ENCODE assay signal across 19 cellular contexts in the genomic region with DNA sequence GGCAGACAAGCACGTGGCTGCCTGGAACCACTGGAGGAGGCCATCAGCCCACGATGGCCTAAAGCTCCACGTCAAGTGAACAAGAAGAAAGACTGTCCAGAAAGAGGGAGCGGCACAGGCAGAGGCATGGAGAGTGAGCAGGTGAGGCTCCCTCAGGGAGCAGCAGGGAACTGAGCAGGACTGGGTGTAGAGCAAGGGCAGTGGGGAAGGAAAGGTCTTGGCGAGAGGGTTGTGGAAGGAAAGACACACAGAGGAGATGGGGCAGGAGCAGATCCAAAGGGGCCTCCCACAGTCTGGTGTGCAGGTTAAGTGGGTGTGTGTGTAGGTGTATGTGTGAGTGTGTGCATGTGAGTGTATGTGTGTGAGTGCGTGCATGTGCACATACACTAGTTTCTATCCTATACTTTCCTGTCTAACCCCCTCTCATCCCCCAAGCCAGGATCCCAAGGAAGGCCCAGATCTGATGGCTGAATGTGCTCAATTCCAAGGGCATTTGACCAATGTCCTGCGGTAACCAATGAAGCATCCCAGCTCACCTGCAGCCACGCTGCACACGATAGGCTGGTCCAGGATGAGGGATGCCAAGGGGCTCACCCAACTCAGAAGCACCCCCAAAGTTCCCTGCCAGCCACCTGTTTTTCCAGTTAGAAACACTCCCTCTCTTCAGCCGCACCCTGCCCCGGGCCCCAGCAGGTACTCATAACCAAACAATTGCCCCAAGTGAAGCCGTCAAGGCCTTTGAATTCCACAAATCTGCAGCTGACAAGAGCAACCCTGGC.
"Had no signal": no experiment of that assay in that cellular context is flagged by ENCODE, and none has a peak within 500 bp of the region (broad histone marks: within the 10 kb centered on the region; RNA-seq: fewer than 3 reads in every experiment).

No MANE protein-coding gene starts in this region.

- FAIRE-seq: islet of Langerhans had no signal

- H3K27me3 ChIP-seq: adrenal gland, body of pancreas, right lobe of liver, transverse colon had no signal

- H3K9me3 ChIP-seq: adrenal gland, body of pancreas, left ventricle myocardium inferior, prostate gland, right lobe of liver, SJSA1, transverse colon had no signal

- H3K4me3 ChIP-seq: adrenal gland, body of pancreas, left ventricle myocardium inferior, prostate gland, right lobe of liver, SJSA1, transverse colon had no signal

- H3K27ac Mint-ChIP-seq: dendritic cell treated with granulocyte-macrophage colony-stimulating factor and Interleukin-4, amounts not matched to agents 40 ng/mL and 50 ng/mL, for 4 days; effector memory CD8-positive, alpha-beta T cell; stimulated activated naive B cell treated with anti-CD40 and anti-IgM and Interleukin-4, amounts not matched to agents 10 μg/mL and 1 μg/mL and 100 μg/mL, for 72 hours had no signal

- H3K36me3 ChIP-seq: adrenal gland, left ventricle myocardium inferior, prostate gland, right lobe of liver, SJSA1, transverse colon had no signal

- H3K4me3 Mint-ChIP-seq: dendritic cell treated with granulocyte-macrophage colony-stimulating factor and Interleukin-4, amounts not matched to agents 40 ng/mL and 50 ng/mL, for 4 days; effector memory CD8-positive, alpha-beta T cell; neural crest cell; stimulated activated naive B cell treated with anti-CD40 and anti-IgM and Interleukin-4, amounts not matched to agents 10 μg/mL and 1 μg/mL and 100 μg/mL, for 72 hours had no signal

- H3K4me1 ChIP-seq: adrenal gland, body of pancreas, left ventricle myocardium inferior, prostate gland, right lobe of liver, SJSA1, transverse colon had no signal

- DNase-seq: activated CD4-positive, alpha-beta T cell treated with anti-CD3 and anti-CD28 coated beads for 4 hours; activated naive CD4-positive, alpha-beta T cell treated with anti-CD3 and anti-CD28 coated beads, Interleukin-2, amount 50 U/mL, for 16 hours; activated T-cell treated with anti-CD3 and anti-CD28 coated beads for 4 hours; adrenal gland; body of pancreas; cerebellar nuclear complex; effector memory CD8-positive, alpha-beta T cell; left ventricle myocardium inferior; right lobe of liver; stimulated activated naive B cell treated with anti-CD40 and anti-IgM and Interleukin-4, amounts not matched to agents 10 μg/mL and 1 μg/mL and 100 μg/mL, for 72 hours; substantia nigra; T-helper 9 cell had no signal

- H3K4me1 Mint-ChIP-seq: stimulated activated naive B cell treated with anti-CD40 and anti-IgM and Interleukin-4, amounts not matched to agents 10 μg/mL and 1 μg/mL and 100 μg/mL, for 72 hours had no signal

- H3K9me3 Mint-ChIP-seq: dendritic cell treated with granulocyte-macrophage colony-stimulating factor and Interleukin-4, amounts not matched to agents 40 ng/mL and 50 ng/mL, for 4 days; effector memory CD8-positive, alpha-beta T cell; neural crest cell; stimulated activated naive B cell treated with anti-CD40 and anti-IgM and Interleukin-4, amounts not matched to agents 10 μg/mL and 1 μg/mL and 100 μg/mL, for 72 hours had no signal

- H3K27ac ChIP-seq: adrenal gland, body of pancreas, left ventricle myocardium inferior, prostate gland, right lobe of liver, SJSA1, transverse colon, VCaP had no signal

- ATAC-seq: body of pancreas; effector memory CD8-positive, alpha-beta T cell; right lobe of liver; stimulated activated naive B cell treated with anti-CD40 and anti-IgM and Interleukin-4, amounts not matched to agents 10 μg/mL and 1 μg/mL and 100 μg/mL, for 72 hours had no signal

- H3K36me3 Mint-ChIP-seq: stimulated activated naive B cell treated with anti-CD40 and anti-IgM and Interleukin-4, amounts not matched to agents 10 μg/mL and 1 μg/mL and 100 μg/mL, for 72 hours had no signal
